ENCODE assay signal across 21 cellular contexts in genomic region chr12:62164036-62164435, GRCh38.
A peak's percentile ranks its signal among the peaks of the same experiment; 100 is the strongest.
DNase-seq lines count a peak whose midpoint lies in the region; FAIRE-seq and TF ChIP-seq lines count a peak whose summit lies in the region.
"Had no signal": no experiment of that assay in that cellular context is flagged by ENCODE, and none has a peak within 500 bp of the region (broad histone marks: within the 10 kb centered on the region; RNA-seq: fewer than 3 reads in every experiment).

No MANE protein-coding gene starts in this region.

- no peaks in the 10 kb centered on the region for H3K79me2 ChIP-seq in MM.1S (ENCODE audit: low read length)
- no peaks in the 10 kb centered on the region for H3K79me2 ChIP-seq in endothelial cell of umbilical vein (ENCODE audit: control insufficient read depth, insufficient read depth, low read length)

- H3K27ac ChIP-seq in MM.1S (ENCODE audit: low read length) (no peak overlapping the region), endothelial cell of umbilical vein (ENCODE audit: insufficient read depth, low read depth, low read length) (no peak overlapping the region), vagina (peak overlapping the region; percentile 22)
- H3K27ac ChIP-seq: A549 had no signal

- H3K9ac ChIP-seq in MM.1S (ENCODE audit: low read length) (no peak overlapping the region), endothelial cell of umbilical vein (replicated peaks; ENCODE audit: extremely low read depth, insufficient read depth, low read length) (no peak overlapping the region)

- H3K36me3 ChIP-seq in MM.1S (replicated peaks; ENCODE audit: insufficient read depth, low read length): no peaks in the 10 kb centered on the region
- no peaks in the 10 kb centered on the region for H3K36me3 ChIP-seq in endothelial cell of umbilical vein (ENCODE audit: control insufficient read depth in 2 of 2, extremely low read depth in 1 of 2, insufficient read depth in 2 of 2, low read length in 2 of 2)
- no peaks in the 10 kb centered on the region for H3K36me3 ChIP-seq in vagina

- no peaks in the 10 kb centered on the region for H3K9me1 ChIP-seq in endothelial cell of umbilical vein (replicated peaks; ENCODE audit: control insufficient read depth, extremely low read depth, insufficient read depth, low read length)

- TF ChIP-seq CTCF in MM.1S (IDR thresholded peaks at IDR 0.05; ENCODE audit: low read length) (no peak), endothelial cell of umbilical vein (IDR thresholded peaks at IDR 0.05; ENCODE audit: extremely low read depth in 1 of 2, insufficient read depth in 1 of 2, low read depth in 1 of 2, low read length in 2 of 2) (no peak), fibroblast of mammary gland (conservative IDR thresholded peaks at IDR 0.05; ENCODE audit: control insufficient read depth, insufficient read depth, low read depth, low read length) (no peak), vagina (IDR thresholded peaks at IDR 0.05) (no peak)

- no peaks in the 10 kb centered on the region for H4K20me1 ChIP-seq in MM.1S (ENCODE audit: insufficient read depth, low read length)
- no peaks in the 10 kb centered on the region for H4K20me1 ChIP-seq in endothelial cell of umbilical vein (replicated peaks; ENCODE audit: control insufficient read depth, extremely low read depth, insufficient read depth, low read length)

- H3K4me1 ChIP-seq in MM.1S (ENCODE audit: low read length): peaks cover 15% of the 10 kb centered on the region
- H3K4me1 ChIP-seq in endothelial cell of umbilical vein (ENCODE audit: control insufficient read depth, extremely low read depth, insufficient read depth, low read length): no peaks in the 10 kb centered on the region
- peaks cover 7% of the 10 kb centered on the region for H3K4me1 ChIP-seq in vagina
- H3K4me1 ChIP-seq: A549 had no signal

- FAIRE-seq in endothelial cell of umbilical vein (lab: Jason Lieb, UNC): peak; percentile 8
- FAIRE-seq: A549, GM12891, GM18507 had no signal

- H3K4me3 ChIP-seq in MM.1S (ENCODE audit: low read length) (peak overlapping the region; percentile 23; the same call in 1 of the 2 replicates), endothelial cell of umbilical vein (replicated peaks in 1 of 3; ENCODE audit: insufficient read depth in 1 of 3, low read depth in 1 of 3, low read length in 3 of 3) (no peak overlapping the region), fibroblast of mammary gland (ENCODE audit: control insufficient read depth, low read depth, low read length) (no peak overlapping the region), vagina (no peak overlapping the region)
- H3K4me3 ChIP-seq: A549, GM23338 had no signal

- TF ChIP-seq POLR2A in endothelial cell of umbilical vein (IDR thresholded peaks at IDR 0.05; ENCODE audit: low read depth, low read length) (no peak), vagina (IDR thresholded peaks at IDR 0.05) (no peak)

- H3K9me2 ChIP-seq in MM.1S (replicated peaks; ENCODE audit: insufficient read depth, low read length): no peaks in the 10 kb centered on the region

- H2AFZ ChIP-seq in MM.1S (ENCODE audit: low read length) (no peak overlapping the region), endothelial cell of umbilical vein (ENCODE audit: low read depth, low read length) (no peak overlapping the region)

- H3F3A ChIP-seq in MM.1S (ENCODE audit: insufficient read depth, low read length): no peaks in the 10 kb centered on the region

- CTCF ChIA-PET in endothelial cell of umbilical vein (lab: Charles Lee): no interaction called here

- H3K4me2 ChIP-seq in MM.1S (ENCODE audit: low read depth, low read length) (peak overlapping the region; percentile 63), endothelial cell of umbilical vein (ENCODE audit: insufficient read depth, low read length) (no peak overlapping the region)
- H3K4me2 ChIP-seq: A549, GM23338 had no signal

- no TSS peak for BruUV-seq in endothelial cell of umbilical vein (replicated peaks; lab: Mats Ljungman, UMichigan)

- DNase-seq in MM.1S: no peak
- no peak for DNase-seq in endothelial cell of umbilical vein (ENCODE audit: low read depth, low spot score)
- DNase-seq in fibroblast of mammary gland (ENCODE audit: low read depth): peak; percentile 43
- no peak for DNase-seq in vagina (ENCODE audit: extremely low spot score in 2 of 2)
- no peak for DNase-seq in SHP77 treated with DMSO at 0.1 percent for 48 hours (lab: John Stamatoyannopoulos, UW)
- no peak for DNase-seq in activated naive CD4-positive, alpha-beta T cell (lab: John Stamatoyannopoulos, UW)
- no peak for DNase-seq in kidney tubule cell (ENCODE audit: low spot score)
- DNase-seq: 8988T; ACHN; C1 segment of cervical spinal cord; Calu3; CD4-positive, alpha-beta memory T cell; COR-L47; DMS53; DMS79 treated with DMSO at 0.1 percent for 48 hours; GF-D8; H9 had no signal

- H3K9me3 ChIP-seq in MM.1S (replicated peaks; ENCODE audit: insufficient read depth, low read length) (no peaks in the 10 kb centered on the region), endothelial cell of umbilical vein (replicated peaks; ENCODE audit: control insufficient read depth, insufficient read depth, low read length) (no peaks in the 10 kb centered on the region), vagina (no peaks in the 10 kb centered on the region)
- H3K9me3 ChIP-seq: A549 had no signal

- dilution Hi-C loops in endothelial cell of umbilical vein (cut with MboI; ENCODE audit: extremely low pct_ligation_motif_present, low sequenced_read_pairs): no loop called here

- intact Hi-C loops in endothelial cell of umbilical vein (cut with micrococcal nuclease) (no loop called here), vagina (cut with DNase I) (no loop called here)

- POLR2A ChIA-PET in endothelial cell of umbilical vein (lab: Charles Lee): no interaction called here

- no peaks in the 10 kb centered on the region for H3K27me3 ChIP-seq in MM.1S (replicated peaks; ENCODE audit: insufficient read depth, low read length)
- no peaks in the 10 kb centered on the region for H3K27me3 ChIP-seq in endothelial cell of umbilical vein (ENCODE audit: control insufficient read depth in 2 of 2, insufficient read depth in 2 of 2, low read length in 2 of 2)
- no peaks in the 10 kb centered on the region for H3K27me3 ChIP-seq in vagina

TF ChIP-seq in endothelial cell of umbilical vein, 7 proteins besides CTCF, POLR2A, EP300 and RAD21:
- TF ChIP-seq MAX (IDR thresholded peaks at IDR 0.05; ENCODE audit: insufficient read depth, insufficient read length) (no peak), MYC (IDR thresholded peaks at IDR 0.05; ENCODE audit: low read depth, low read length) (no peak), EZH2 (IDR thresholded peaks at IDR 0.05; ENCODE audit: borderline replicate concordance, low read depth, low read length, severe bottlenecking) (no peak), POLR2AphosphoS5 (IDR thresholded peaks at IDR 0.05; ENCODE audit: insufficient read depth, low read depth, low read length) (no peak), JUN (IDR thresholded peaks at IDR 0.05; ENCODE audit: borderline replicate concordance, insufficient read depth, insufficient read length, low read depth) (no peak), FOS (IDR thresholded peaks at IDR 0.05; ENCODE audit: borderline replicate concordance, insufficient read depth, low read length) (no peak), GATA2 (IDR thresholded peaks at IDR 0.05; ENCODE audit: insufficient read depth, insufficient read length, low read depth, low read length) (no peak)
